In the genomic region with DNA sequence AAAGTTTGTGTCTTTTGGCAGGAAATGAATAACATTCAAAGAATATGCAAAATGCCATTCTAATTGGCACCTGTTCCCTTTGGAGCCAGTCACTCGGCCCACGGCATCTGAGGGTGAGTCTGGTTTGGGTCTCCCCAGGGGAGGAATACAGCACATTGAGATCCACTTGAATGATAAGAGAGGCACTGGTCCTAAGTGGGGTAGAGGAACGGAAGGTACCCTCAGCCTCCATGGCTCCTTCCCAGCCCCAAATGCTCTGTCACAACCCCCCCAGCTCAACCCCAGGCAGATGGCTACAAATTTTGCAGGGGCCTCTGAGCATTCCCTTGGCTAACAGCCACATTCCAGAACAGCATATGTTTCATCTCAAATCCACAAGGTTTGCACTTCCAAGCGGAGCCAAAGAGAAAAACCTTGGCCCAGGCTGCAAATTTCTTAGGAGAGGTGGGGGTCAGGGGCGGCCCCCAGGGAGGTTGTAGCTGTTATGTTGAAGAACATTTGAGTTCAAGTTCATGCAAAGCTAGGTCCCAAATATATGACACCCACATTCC, we compare ENCODE assay signal across 12 cellular contexts.
A peak's percentile ranks its signal among the peaks of the same experiment; 100 is the strongest.
DNase-seq lines count a peak whose midpoint lies in the region; ATAC-seq, FAIRE-seq and TF ChIP-seq lines count a peak whose summit lies in the region.
"Had no signal": no experiment of that assay in that cellular context is flagged by ENCODE, and none has a peak within 500 bp of the region (broad histone marks: within the 10 kb centered on the region; RNA-seq: fewer than 3 reads in every experiment).

No MANE protein-coding gene starts in this region.

- H3K4me2 ChIP-seq in IMR-90 (ENCODE audit: low read depth, low read length): no peak overlapping the region; the same call in 1 of the 2 replicates

- no peak overlapping the region for H2BK20ac ChIP-seq in IMR-90 (ENCODE audit: low read depth, low read length)

- H2AK9ac ChIP-seq in IMR-90 (replicated peaks; ENCODE audit: low read depth, low read length, poor library complexity): no peak overlapping the region

- no peak overlapping the region for H2BK15ac ChIP-seq in IMR-90 (ENCODE audit: low read depth, low read length)

- H4K8ac ChIP-seq in IMR-90 (ENCODE audit: low read depth in 2 of 2, low read length in 2 of 2): no peak overlapping the region

- H3K36me3 ChIP-seq in IMR-90 (ENCODE audit: control insufficient read depth, insufficient read depth, low read length) (no peaks in the 10 kb centered on the region), skeletal muscle tissue (ENCODE audit: control insufficient read depth in 3 of 3, insufficient read depth in 3 of 3, low read length in 3 of 3) (no peaks in the 10 kb centered on the region), colonic mucosa (no peaks in the 10 kb centered on the region)
- H3K36me3 ChIP-seq in CD8-positive, alpha-beta T cell (ENCODE audit: insufficient read depth, low read length): no peaks in the 10 kb centered on the region

- H3K4me3 ChIP-seq in IMR-90 (ENCODE audit: insufficient read depth, low read depth, low read length) (no peak overlapping the region), astrocyte of the cerebellum (ENCODE audit: low read depth, low read length) (no peak overlapping the region), skeletal muscle tissue (ENCODE audit: low read length in 3 of 3) (no peak overlapping the region), colonic mucosa (no peak overlapping the region)
- H3K4me3 ChIP-seq in CD8-positive, alpha-beta T cell (ENCODE audit: low read depth, low read length): no peak overlapping the region

- no peak overlapping the region for H3K56ac ChIP-seq in IMR-90 (ENCODE audit: extremely low read depth, insufficient read depth, low read length)

- no peak for TF ChIP-seq POLR2A in IMR-90 (IDR thresholded peaks at IDR 0.05; ENCODE audit: low read depth, low read length)

- no peak overlapping the region for H4K5ac ChIP-seq in IMR-90 (ENCODE audit: low read depth, low read length)

- POLR2A ChIA-PET in IMR-90 (lab: Charles Lee; ENCODE audit: unreplicated experiment): no interaction called here
- POLR2A ChIA-PET in CD8-positive, alpha-beta T cell (lab: Charles Lee): no interaction called here

- BruUV-seq in IMR-90 (replicated peaks; lab: Mats Ljungman, UMichigan): no TSS peak

- H3K27ac ChIP-seq in IMR-90 (ENCODE audit: insufficient read depth, low read length): no peak overlapping the region
- H3K27ac ChIP-seq in skeletal muscle tissue (ENCODE audit: low read depth, low read length): peak overlapping the region; percentile 36
- H3K27ac ChIP-seq in CD8-positive, alpha-beta T cell (ENCODE audit: low read depth, low read length): no peak overlapping the region
- H3K27ac ChIP-seq in colonic mucosa: no peak overlapping the region

- H3K4me1 Mint-ChIP-seq in CD8-positive, alpha-beta T cell (ENCODE audit: low read depth): no peaks in the 10 kb centered on the region

- H3K9me1 ChIP-seq in IMR-90 (ENCODE audit: insufficient read depth, low read length): no peaks in the 10 kb centered on the region

- no peak overlapping the region for H3K4me3 Mint-ChIP-seq in CD8-positive, alpha-beta T cell
- H3K4me3 Mint-ChIP-seq: dendritic cell treated with granulocyte-macrophage colony-stimulating factor and Interleukin-4, amounts not matched to agents 40 ng/mL and 50 ng/mL, for 4 days had no signal

- ATAC-seq in IMR-90 (ENCODE audit: low read depth) (peak; percentile 10; the same call in 1 of the 2 replicates), left ventricle myocardium superior (peak; percentile 55)
- ATAC-seq in CD8-positive, alpha-beta T cell: no peak
- ATAC-seq: activated T-cell treated with anti-CD3 and anti-CD28 coated beads, Interleukin-2, amount 50 U/mL, for 72 hours had no signal

- H4K91ac ChIP-seq in IMR-90 (ENCODE audit: insufficient read depth, low read depth, low read length): no peak overlapping the region

- intact Hi-C loops in IMR-90 (cut with micrococcal nuclease) (no loop called here), left ventricle myocardium superior (cut with micrococcal nuclease) (no loop called here), colonic mucosa (cut with DNase I) (no loop called here)
- intact Hi-C loops in CD8-positive, alpha-beta T cell (cut with DNase I, micrococcal nuclease): no loop called here

- H3K14ac ChIP-seq in IMR-90 (replicated peaks; ENCODE audit: low read depth, low read length): no peak overlapping the region

- in situ Hi-C loops in IMR-90 (cut with MboI; ENCODE audit: low sequenced_read_pairs): no loop called here
- in situ Hi-C loops in astrocyte of the cerebellum (cut with HindIII; ENCODE audit: low sequenced_read_pairs): no loop called here

- no peak overlapping the region for H3K4ac ChIP-seq in IMR-90 (ENCODE audit: low read depth, low read length)

- CTCF ChIA-PET in IMR-90 (lab: Yijun Ruan, JAX): interaction anchor here (0.6 kb wide), 1 partner anchor 18 kb away, joined by 5 read pairs; no protein-coding TSS in a partner anchor
- CTCF ChIA-PET in CD8-positive, alpha-beta T cell (lab: Charles Lee): no interaction called here

- peaks cover 10% of the 10 kb centered on the region for H3K27me3 Mint-ChIP-seq in CD8-positive, alpha-beta T cell (ENCODE audit: low read depth)

- no peak for FAIRE-seq in D721Med (lab: Jason Lieb, UNC)

- H4K20me1 ChIP-seq in IMR-90 (ENCODE audit: insufficient read depth, low read length): 0 out of 2 replicates have a peak, but pooled peaks cover 3% of the 10 kb centered on the region

- H3K27ac Mint-ChIP-seq in CD8-positive, alpha-beta T cell: no peak overlapping the region
- H3K27ac Mint-ChIP-seq: activated T-cell treated with anti-CD3 and anti-CD28 coated beads, Interleukin-2, amount 50 U/mL, for 72 hours; dendritic cell treated with granulocyte-macrophage colony-stimulating factor and Interleukin-4, amounts not matched to agents 40 ng/mL and 50 ng/mL, for 4 days had no signal

- DNase-seq in IMR-90 (peak; percentile 53), astrocyte of the cerebellum (ENCODE audit: low read depth) (peak; percentile 60), left ventricle myocardium superior (peak; percentile 65), NCI-H345 (lab: John Stamatoyannopoulos, UW) (no peak), colonic mucosa (no peak), D721Med (ENCODE audit: insufficient read length, low spot score) (no peak)
- no peak for DNase-seq in CD8-positive, alpha-beta T cell
- DNase-seq: activated T-cell treated with anti-CD3 and anti-CD28 coated beads, Interleukin-2, amount 50 U/mL, for 72 hours; NCI-H1930; stimulated activated CD4-positive, alpha-beta T cell treated with anti-CD3 and anti-CD28 coated beads, Interleukin-4, amount 100 ng/mL, for 1 hour had no signal

- no peak overlapping the region for H2AK5ac ChIP-seq in IMR-90 (ENCODE audit: low read depth, low read length)

- no peak overlapping the region for H3K18ac ChIP-seq in IMR-90 (ENCODE audit: low read depth, low read length)

- no peak overlapping the region for H3K9ac ChIP-seq in IMR-90 (ENCODE audit: low read depth, low read length)
- H3K9ac ChIP-seq in skeletal muscle tissue (ENCODE audit: low read depth in 1 of 3, low read length in 3 of 3): no peak overlapping the region
- H3K9ac ChIP-seq in colonic mucosa (ENCODE audit: low read depth in 2 of 2, low read length in 2 of 2): no peak overlapping the region

- no peak overlapping the region for H2BK5ac ChIP-seq in IMR-90 (ENCODE audit: low read depth, low read length, poor library complexity, severe bottlenecking)

- no peaks in the 10 kb centered on the region for H3K36me3 Mint-ChIP-seq in CD8-positive, alpha-beta T cell

- no peaks in the 10 kb centered on the region for H3K9me3 Mint-ChIP-seq in CD8-positive, alpha-beta T cell
- H3K9me3 Mint-ChIP-seq: activated T-cell treated with anti-CD3 and anti-CD28 coated beads, Interleukin-2, amount 50 U/mL, for 72 hours; dendritic cell treated with granulocyte-macrophage colony-stimulating factor and Interleukin-4, amounts not matched to agents 40 ng/mL and 50 ng/mL, for 4 days had no signal

- no peak overlapping the region for H2AFZ ChIP-seq in IMR-90 (replicated peaks; ENCODE audit: low read length, poor library complexity)

- no peak overlapping the region for H3K23ac ChIP-seq in IMR-90 (ENCODE audit: low read depth, low read length)

- no peaks in the 10 kb centered on the region for H3K79me1 ChIP-seq in IMR-90 (ENCODE audit: low read depth in 1 of 2, low read length in 2 of 2)

- peaks cover 69% of the 10 kb centered on the region for H3K27me3 ChIP-seq in IMR-90 (ENCODE audit: control insufficient read depth, insufficient read depth, low read length)
- peaks cover 3 to 40% (median 14%) of the 10 kb centered on the region in 3 donors for H3K27me3 ChIP-seq in skeletal muscle tissue (ENCODE audit: control insufficient read depth in 3 of 3, insufficient read depth in 3 of 3, low read length in 3 of 3)
- no peaks in the 10 kb centered on the region for H3K27me3 ChIP-seq in CD8-positive, alpha-beta T cell (ENCODE audit: insufficient read depth, low read length)
- no peaks in the 10 kb centered on the region for H3K27me3 ChIP-seq in colonic mucosa

- TF ChIP-seq CTCF in IMR-90 (conservative IDR thresholded peaks at IDR 0.05; ENCODE audit: low read depth, low read length) (no peak), astrocyte of the cerebellum (IDR thresholded peaks at IDR 0.05; ENCODE audit: low read depth, low read length, missing control alignments) (no peak), colonic mucosa (IDR thresholded peaks at IDR 0.05) (no peak), D721Med (IDR thresholded peaks at IDR 0.05; ENCODE audit: insufficient read depth, missing control alignments) (no peak)
- TF ChIP-seq CTCF in CD8-positive, alpha-beta T cell (IDR thresholded peaks at IDR 0.05): no peak

- no peak overlapping the region for H2BK120ac ChIP-seq in IMR-90 (ENCODE audit: low read depth, low read length)

- H3K4me1 ChIP-seq in IMR-90 (ENCODE audit: control insufficient read depth, insufficient read depth, low read length) (peaks cover 18% of the 10 kb centered on the region; the same call in 1 of the 2 replicates), skeletal muscle tissue (ENCODE audit: control insufficient read depth in 3 of 3, insufficient read depth in 3 of 3, low read length in 3 of 3) (peaks cover 22 to 36% (median 28%) of the 10 kb centered on the region in 3 donors), colonic mucosa (no peaks in the 10 kb centered on the region)
- H3K4me1 ChIP-seq in CD8-positive, alpha-beta T cell (ENCODE audit: insufficient read depth, low read length): no peaks in the 10 kb centered on the region

- no peak for TF ChIP-seq RAD21 in IMR-90 (IDR thresholded peaks at IDR 0.05; ENCODE audit: low read length)

- no CpG with 5 or more reads among the region's 5 CpGs for WGBS in IMR-90 (ENCODE audit: extremely low coverage in 2 of 2, insufficient read length in 1 of 2), 2 experiments

- H3K9me3 ChIP-seq in IMR-90 (ENCODE audit: control insufficient read depth, insufficient read depth, low read length) (no peaks in the 10 kb centered on the region), skeletal muscle tissue (ENCODE audit: control insufficient read depth in 3 of 3, low read length in 3 of 3) (no peaks in the 10 kb centered on the region), colonic mucosa (no peaks in the 10 kb centered on the region)
- H3K9me3 ChIP-seq in CD8-positive, alpha-beta T cell (ENCODE audit: low read length): no peaks in the 10 kb centered on the region

- dilution Hi-C loops in IMR-90 (cut with HindIII; ENCODE audit: low sequenced_read_pairs, unreplicated experiment): no loop called here

TF ChIP-seq in IMR-90, 13 proteins besides CTCF, POLR2A, EP300 and RAD21 (continues in another document):
- no peak for TF ChIP-seq CHD1 (IDR thresholded peaks at IDR 0.05; ENCODE audit: low read depth, low read length)

Comparison
In these comparisons a context has a peak if more than half of its experiments do, and no peak if none do; other contexts are left out.
1. DNase-seq: peak in IMR-90 (single experiment), astrocyte of the cerebellum (single experiment) and left ventricle myocardium superior (single experiment); none in CD8-positive, alpha-beta T cell (0 of 7), NCI-H345 (single experiment), colonic mucosa (single experiment) and D721Med (single experiment).